ENCODE assay signal across 7 cellular contexts in the genomic region with DNA sequence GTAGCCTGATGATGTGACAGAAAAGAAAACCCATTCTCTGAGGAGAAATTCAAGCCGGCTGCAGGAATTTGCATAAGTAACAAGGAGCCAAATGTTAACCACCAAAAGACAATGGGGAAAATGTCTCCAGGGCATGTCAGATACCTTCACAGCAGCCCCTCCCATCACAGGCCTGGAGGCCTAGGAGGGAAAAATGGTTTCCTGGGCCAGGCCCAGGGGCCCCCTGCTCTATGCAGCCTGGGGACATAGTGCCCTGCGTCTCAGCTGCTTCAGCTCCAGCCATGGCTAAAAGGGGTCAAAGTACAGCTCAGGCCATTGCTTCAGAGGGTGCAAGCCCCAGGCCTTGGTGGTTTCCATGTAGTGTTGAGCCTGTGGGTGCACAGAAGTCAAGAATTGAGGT. TPM values are rescaled to one million over a fixed set of nuclear protein-coding genes. Genes with fewer than 3 reads are reported as not detected.
DNase-seq lines count a peak whose midpoint lies in the region; ATAC-seq, FAIRE-seq and TF ChIP-seq lines count a peak whose summit lies in the region.
"Not testable (repeated sequence)": the region's sequence is repeated elsewhere in the genome, so short reads cannot be mapped to it uniquely, and the experiment has no call there.

No MANE protein-coding gene starts in this region.

- not testable (repeated sequence) for ATAC-seq in activated CD8-positive, alpha-beta T cell treated with anti-CD3 and anti-CD28 coated beads for 36 hours; activated naive CD4-positive, alpha-beta T cell treated with anti-CD3 and anti-CD28 coated beads, Interleukin-2, amount 50 U/mL, for 72 hours; HepG2

- not testable (repeated sequence) for H3K4me2 ChIP-seq in BLaER1 treated with 17β-estradiol and CSF1 and Interleukin-3, amounts not matched to agents 10 nM and 100 nM; SU-DHL-6 (ENCODE audit: low read depth, low read length, poor library complexity, severe bottlenecking); HepG2 (ENCODE audit: low read depth, low read length)
- 0 out of 2 replicates have a peak overlapping the region, but pooled peaks have one; percentile 37 for H3K4me2 ChIP-seq in DOHH2 (ENCODE audit: low read length)

- CTCF ChIA-PET in activated CD8-positive, alpha-beta T cell treated with anti-CD3 and anti-CD28 coated beads for 36 hours (lab: Charles Lee): interaction anchor here (1.3 kb wide), 1 partner anchor 10 kb away, joined by 3 read pairs; no protein-coding TSS in a partner anchor
- CTCF ChIA-PET in HepG2 (lab: Yijun Ruan, JAX; ENCODE audit: low intra/inter-chr PET ratio, low total read pairs): not testable (repeated sequence)

- H3K9me3 ChIP-seq in BLaER1 treated with 17β-estradiol and CSF1 and Interleukin-3, amounts not matched to agents 10 nM and 100 nM (replicated peaks in 1 of 11): peaks cover 35 to 64% (median 61%) of the 10 kb centered on the region in 11 experiments
- H3K9me3 ChIP-seq in DOHH2 (ENCODE audit: control insufficient read depth, insufficient read depth, low read length) (peaks cover 40% of the 10 kb centered on the region), SU-DHL-6 (ENCODE audit: insufficient read depth, low read length) (peaks cover 23% of the 10 kb centered on the region; the same call in 1 of the 2 replicates), HepG2 (ENCODE audit: low read length) (peaks cover 21% of the 10 kb centered on the region; the same call in 1 of the 2 replicates)

- peak overlapping the region in 7 of 10 experiments; percentile 10 to 51 (median 29); a peak in 10 of 20 replicates for H3K4me3 ChIP-seq in BLaER1 treated with 17β-estradiol and CSF1 and Interleukin-3, amounts not matched to agents 10 nM and 100 nM
- H3K4me3 ChIP-seq in DOHH2 (ENCODE audit: low read length); SU-DHL-6 (ENCODE audit: insufficient read depth, low read length, poor library complexity, severe bottlenecking); HepG2 (replicated peaks in 1 of 3; ENCODE audit: insufficient read depth in 1 of 3, low read depth in 2 of 3, low read length in 3 of 3): not testable (repeated sequence)

- H2AFZ ChIP-seq in SU-DHL-6 (ENCODE audit: low read depth, low read length, severe bottlenecking); HepG2 (ENCODE audit: low read length): not testable (repeated sequence)

- not testable (repeated sequence) for H3K27me3 Mint-ChIP-seq in activated CD8-positive, alpha-beta T cell treated with anti-CD3 and anti-CD28 coated beads for 36 hours; stimulated activated naive CD8-positive, alpha-beta T cell treated with anti-CD3 and anti-CD28 coated beads, Interleukin-15, Interleukin-2, amounts not matched to agents 100 ng/mL and 50 ng/mL, for 24 hours

- peaks cover 77% of the 10 kb centered on the region for H3K4me1 Mint-ChIP-seq in activated CD8-positive, alpha-beta T cell treated with anti-CD3 and anti-CD28 coated beads for 36 hours (ENCODE audit: low read depth)
- H3K4me1 Mint-ChIP-seq in stimulated activated naive CD8-positive, alpha-beta T cell treated with anti-CD3 and anti-CD28 coated beads, Interleukin-15, Interleukin-2, amounts not matched to agents 100 ng/mL and 50 ng/mL, for 24 hours (ENCODE audit: low read depth): peaks cover 92% of the 10 kb centered on the region

- not testable (repeated sequence) for TF ChIP-seq CTCF in DOHH2 (IDR thresholded peaks at IDR 0.05; ENCODE audit: low read depth, low read length, poor library complexity, severe bottlenecking); SU-DHL-6 (IDR thresholded peaks at IDR 0.05; ENCODE audit: insufficient read depth, low read length, poor library complexity, severe bottlenecking); activated CD8-positive, alpha-beta T cell treated with anti-CD3 and anti-CD28 coated beads for 36 hours (IDR thresholded peaks at IDR 0.05); HepG2 (CRISPR knock-in tag; IDR thresholded peaks at IDR 0.05)

- peaks cover 32% of the 10 kb centered on the region for H3K9me3 Mint-ChIP-seq in activated CD8-positive, alpha-beta T cell treated with anti-CD3 and anti-CD28 coated beads for 36 hours
- peaks cover 23 to 33% of the 10 kb centered on the region in 2 donors for H3K9me3 Mint-ChIP-seq in activated naive CD4-positive, alpha-beta T cell treated with anti-CD3 and anti-CD28 coated beads, Interleukin-2, amount 50 U/mL, for 72 hours
- peaks cover 21% of the 10 kb centered on the region for H3K9me3 Mint-ChIP-seq in stimulated activated naive CD8-positive, alpha-beta T cell treated with anti-CD3 and anti-CD28 coated beads, Interleukin-15, Interleukin-2, amounts not matched to agents 100 ng/mL and 50 ng/mL, for 24 hours

- not testable (repeated sequence) for TF ChIP-seq POLR2A in HepG2 (IDR thresholded peaks at IDR 0.05; ENCODE audit: insufficient read depth in 1 of 2, low read depth in 2 of 2, low read length in 2 of 2)

- in situ Hi-C loops in HepG2 (cut with HindIII; ENCODE audit: extremely low pct_ligation_motif_present, low pct_unique_long_range_greater_than_20kb): not testable (repeated sequence)

- not testable (repeated sequence) for H3K9me2 ChIP-seq in DOHH2 (replicated peaks; ENCODE audit: control insufficient read depth, low read length); SU-DHL-6 (replicated peaks; ENCODE audit: insufficient read depth, low read length)

- intact Hi-C loops in activated CD8-positive, alpha-beta T cell treated with anti-CD3 and anti-CD28 coated beads for 36 hours (cut with micrococcal nuclease); HepG2 (cut with micrococcal nuclease; ENCODE audit: unreplicated experiment): not testable (repeated sequence)

- DNase-seq in activated CD8-positive, alpha-beta T cell treated with anti-CD3 and anti-CD28 coated beads for 36 hours; activated naive CD4-positive, alpha-beta T cell treated with anti-CD3 and anti-CD28 coated beads, Interleukin-2, amount 50 U/mL, for 72 hours (ENCODE audit: low spot score in 2 of 2); HepG2 (ENCODE audit: low spot score): not testable (repeated sequence)

- H4K20me1 ChIP-seq in BLaER1 treated with 17β-estradiol and CSF1 and Interleukin-3, amounts not matched to agents 10 nM and 100 nM: peaks cover 25 to 43% (median 39%) of the 10 kb centered on the region in 11 experiments; a peak in 20 of 22 replicates
- not testable (repeated sequence) for H4K20me1 ChIP-seq in DOHH2 (ENCODE audit: control insufficient read depth, insufficient read depth, low read depth, low read length); SU-DHL-6 (ENCODE audit: low read depth, low read length)
- peaks cover 91% of the 10 kb centered on the region for H4K20me1 ChIP-seq in HepG2 (ENCODE audit: insufficient read depth, low read length)

- H3K27me3 ChIP-seq in BLaER1 treated with 17β-estradiol and CSF1 and Interleukin-3, amounts not matched to agents 10 nM and 100 nM; DOHH2 (ENCODE audit: control insufficient read depth, low read length); SU-DHL-6 (ENCODE audit: low read length); HepG2 (ENCODE audit: control insufficient read depth in 1 of 2, insufficient read depth in 2 of 2, low read length in 2 of 2): not testable (repeated sequence)

- H3K36me3 Mint-ChIP-seq in activated CD8-positive, alpha-beta T cell treated with anti-CD3 and anti-CD28 coated beads for 36 hours (ENCODE audit: low read depth): peaks cover 83% of the 10 kb centered on the region
- H3K36me3 Mint-ChIP-seq in activated naive CD4-positive, alpha-beta T cell treated with anti-CD3 and anti-CD28 coated beads, Interleukin-2, amount 50 U/mL, for 72 hours: peaks cover 53 to 83% of the 10 kb centered on the region in 2 donors
- H3K36me3 Mint-ChIP-seq in stimulated activated naive CD8-positive, alpha-beta T cell treated with anti-CD3 and anti-CD28 coated beads, Interleukin-15, Interleukin-2, amounts not matched to agents 100 ng/mL and 50 ng/mL, for 24 hours (ENCODE audit: low read depth): peaks cover 80% of the 10 kb centered on the region

- POLR2A ChIA-PET in activated CD8-positive, alpha-beta T cell treated with anti-CD3 and anti-CD28 coated beads for 36 hours (lab: Charles Lee): interaction anchor here (1.1 to 2.3 kb wide), 4 partner anchors 10 to 13 kb away, joined by 4 to 11 read pairs (median 5); no protein-coding TSS in a partner anchor
- POLR2A ChIA-PET in HepG2 (lab: Yijun Ruan, JAX): not testable (repeated sequence)

- H3K27ac Mint-ChIP-seq in activated CD8-positive, alpha-beta T cell treated with anti-CD3 and anti-CD28 coated beads for 36 hours: peak overlapping the region; percentile 21
- H3K27ac Mint-ChIP-seq in activated naive CD4-positive, alpha-beta T cell treated with anti-CD3 and anti-CD28 coated beads, Interleukin-2, amount 50 U/mL, for 72 hours: peak overlapping the region; percentile 22 to 95
- H3K27ac Mint-ChIP-seq in stimulated activated naive CD8-positive, alpha-beta T cell treated with anti-CD3 and anti-CD28 coated beads, Interleukin-15, Interleukin-2, amounts not matched to agents 100 ng/mL and 50 ng/mL, for 24 hours: peak overlapping the region; percentile 47

- H3F3A ChIP-seq in DOHH2 (ENCODE audit: control insufficient read depth, insufficient read depth): not testable (repeated sequence)
- H3F3A ChIP-seq in SU-DHL-6 (ENCODE audit: insufficient read depth): peaks cover 37% of the 10 kb centered on the region

- peaks cover 97% of the 10 kb centered on the region for H3K79me2 ChIP-seq in DOHH2 (ENCODE audit: control insufficient read depth, low read length)
- peaks cover 91% of the 10 kb centered on the region for H3K79me2 ChIP-seq in SU-DHL-6 (ENCODE audit: insufficient read depth, low read length)
- H3K79me2 ChIP-seq in HepG2 (ENCODE audit: insufficient read depth, low read length): peaks cover 96% of the 10 kb centered on the region

- not testable (repeated sequence) for H3K9ac ChIP-seq in BLaER1 treated with 17β-estradiol and CSF1 and Interleukin-3, amounts not matched to agents 10 nM and 100 nM; SU-DHL-6 (ENCODE audit: low read length); HepG2 (ENCODE audit: insufficient read depth, low read depth, low read length)

- not testable (repeated sequence) for TF ChIP-seq EP300 in HepG2 (IDR thresholded peaks at IDR 0.05; ENCODE audit: low read depth in 2 of 2, low read length in 2 of 2); HepG2 (CRISPR knock-in tag; IDR thresholded peaks at IDR 0.05; ENCODE audit: borderline replicate concordance)

- not testable (repeated sequence) for BruUV-seq in HepG2 (replicated peaks; lab: Mats Ljungman, UMichigan)

- peaks cover 45 to 91% (median 79%) of the 10 kb centered on the region in 11 experiments for H3K36me3 ChIP-seq in BLaER1 treated with 17β-estradiol and CSF1 and Interleukin-3, amounts not matched to agents 10 nM and 100 nM
- H3K36me3 ChIP-seq in DOHH2 (ENCODE audit: control insufficient read depth, low read length): peaks cover 85% of the 10 kb centered on the region
- peaks cover 58% of the 10 kb centered on the region for H3K36me3 ChIP-seq in SU-DHL-6 (ENCODE audit: low read length)
- peaks cover 21 to 85% of the 10 kb centered on the region in 2 experiments for H3K36me3 ChIP-seq in HepG2 (replicated peaks in 1 of 2; ENCODE audit: control insufficient read depth in 1 of 2, insufficient read depth in 2 of 2, low read length in 2 of 2)

- not testable (repeated sequence) for H3K4me3 Mint-ChIP-seq in activated CD8-positive, alpha-beta T cell treated with anti-CD3 and anti-CD28 coated beads for 36 hours; stimulated activated naive CD8-positive, alpha-beta T cell treated with anti-CD3 and anti-CD28 coated beads, Interleukin-15, Interleukin-2, amounts not matched to agents 100 ng/mL and 50 ng/mL, for 24 hours

- peaks cover 22 to 78% (median 32%) of the 10 kb centered on the region in 10 experiments for H3K4me1 ChIP-seq in BLaER1 treated with 17β-estradiol and CSF1 and Interleukin-3, amounts not matched to agents 10 nM and 100 nM
- H3K4me1 ChIP-seq in DOHH2 (ENCODE audit: control insufficient read depth, low read length) (peaks cover 42% of the 10 kb centered on the region), HepG2 (ENCODE audit: insufficient read depth, low read length) (peaks cover 52% of the 10 kb centered on the region)

- not testable (repeated sequence) for FAIRE-seq in HepG2 (lab: Jason Lieb, UNC)

- not testable (repeated sequence) for H3K27ac ChIP-seq in BLaER1 treated with 17β-estradiol and CSF1 and Interleukin-3, amounts not matched to agents 10 nM and 100 nM; DOHH2 (ENCODE audit: low read depth, low read length); HepG2 (ENCODE audit: extremely low read length, insufficient read depth, low read length)
- peak overlapping the region; percentile 94; the same call in 1 of the 2 replicates for H3K27ac ChIP-seq in SU-DHL-6 (ENCODE audit: low read depth, low read length)

- not testable (repeated sequence) for TF ChIP-seq RAD21 in HepG2 (CRISPR knock-in tag; IDR thresholded peaks at IDR 0.05)

- WGBS in HepG2 (ENCODE audit: low lambda C conversion rate): 91% methylated on average over 2 of the region's 2 CpGs

RNA-seq across cellular contexts. Expression of a gene that starts 20.0 kb away (rescaled TPM):
- total RNA-seq in activated CD8-positive, alpha-beta T cell treated with anti-CD3 and anti-CD28 coated beads for 36 hours: 100 to 1,000 TPM; 234 to 235 TPM
- total RNA-seq in activated naive CD4-positive, alpha-beta T cell treated with anti-CD3 and anti-CD28 coated beads, Interleukin-2, amount 50 U/mL, for 72 hours: 100 to 1,000 TPM; 193 to 330 TPM
- total RNA-seq in HepG2 (2016; rRNA removed; fragmentation: Illumina TruSeq; extraction: Trizol): 265 and 365 TPM in 2 replicates
- 106 and 111 TPM in 2 replicates for total RNA-seq in HepG2 (2016; cell fraction: cytosol; rRNA removed; fragmentation: Illumina TruSeq; extraction: Trizol; ENCODE audit: low read depth)
- 253 and 367 TPM in 2 replicates for total RNA-seq in HepG2 (2016; cell fraction: insoluble cytoplasmic fraction; rRNA removed; fragmentation: Illumina TruSeq; extraction: Trizol)
- 267 and 271 TPM in 2 replicates for total RNA-seq in HepG2 (2016; cell fraction: membrane; rRNA removed; fragmentation: Illumina TruSeq; extraction: Trizol)
- 271 and 302 TPM in 2 replicates for total RNA-seq in HepG2 (2016; cell fraction: nucleus; rRNA removed; fragmentation: Illumina TruSeq; extraction: Trizol)
- 2,108 and 2,761 TPM in 2 replicates for polyA plus RNA-seq in HepG2 (2011; rRNA removed)
- polyA plus RNA-seq in HepG2 (2011; cell fraction: cytosol; rRNA removed): 1,026 and 1,553 TPM in 2 replicates
- polyA plus RNA-seq in HepG2 (2011; cell fraction: nucleus; rRNA removed): 209 and 224 TPM in 2 replicates
- 787 and 938 TPM in 2 replicates for polyA plus RNA-seq in HepG2 (2012)
- 159 and 182 TPM in 2 replicates for polyA plus RNA-seq in HepG2 (2016; cell fraction: cytosol; fragmentation: Illumina TruSeq; extraction: Trizol; ENCODE audit: low read depth)
- 316 and 330 TPM in 2 replicates for polyA plus RNA-seq in HepG2 (2016; cell fraction: insoluble cytoplasmic fraction; fragmentation: Illumina TruSeq; extraction: Trizol; ENCODE audit: low read depth)
- 230 and 256 TPM in 2 replicates for polyA plus RNA-seq in HepG2 (2016; cell fraction: membrane; fragmentation: Illumina TruSeq; extraction: Trizol; ENCODE audit: low read depth)
- 368 and 391 TPM in 2 replicates for polyA plus RNA-seq in HepG2 (2016; cell fraction: nucleus; fragmentation: Illumina TruSeq; extraction: Trizol; ENCODE audit: insufficient read depth, low read depth)
- 117 and 454 TPM in 2 replicates for polyA minus RNA-seq in HepG2 (2011; rRNA and poly(A)+ RNA removed; ENCODE audit: low replicate concordance)
- polyA minus RNA-seq in HepG2 (2011; cell fraction: cytosol; rRNA and poly(A)+ RNA removed): 1,086 and 1,277 TPM in 2 replicates
- 441 and 760 TPM in 2 replicates for polyA minus RNA-seq in HepG2 (2011; cell fraction: nucleus; rRNA and poly(A)+ RNA removed)
